In the genomic region with DNA sequence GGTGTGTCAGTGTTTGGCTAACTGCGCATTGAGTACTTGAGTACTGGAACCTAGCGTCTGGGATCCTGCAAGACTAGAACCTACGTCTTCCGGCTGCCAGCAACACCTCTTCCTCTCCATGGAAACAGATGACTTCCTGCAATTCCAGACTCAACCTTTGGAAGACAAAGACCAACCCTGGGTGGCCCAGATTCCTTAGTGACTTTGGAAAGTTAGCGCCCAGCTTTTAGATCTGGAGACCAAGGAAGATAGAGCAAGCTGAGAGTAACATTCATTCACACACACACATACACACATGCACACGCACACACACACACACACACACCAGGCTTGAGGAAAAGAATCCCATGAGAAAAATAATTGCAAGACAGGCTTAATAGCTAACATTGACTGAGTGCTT, we compare ENCODE assay signal across 17 cellular contexts.
DNase-seq lines count a peak whose midpoint lies in the region; ATAC-seq and TF ChIP-seq lines count a peak whose summit lies in the region.
"Had no signal": no experiment of that assay in that cellular context is flagged by ENCODE, and none has a peak within 500 bp of the region (broad histone marks: within the 10 kb centered on the region; RNA-seq: fewer than 3 reads in every experiment).

No MANE protein-coding gene starts in this region.

- H3K27me3 ChIP-seq in DND-41 (ENCODE audit: insufficient read depth, low read length, poor library complexity) (no peaks in the 10 kb centered on the region), OCI-LY1 (ENCODE audit: insufficient read depth, low read length) (no peaks in the 10 kb centered on the region), hepatocyte (no peaks in the 10 kb centered on the region), mesendoderm (ENCODE audit: insufficient read depth, low read length, poor library complexity) (no peaks in the 10 kb centered on the region)
- H3K27me3 ChIP-seq: BLaER1 had no signal

- H4K20me1 ChIP-seq in DND-41 (ENCODE audit: insufficient read depth, low read length) (no peaks in the 10 kb centered on the region), OCI-LY1 (ENCODE audit: insufficient read depth, low read length) (no peaks in the 10 kb centered on the region), hepatocyte (ENCODE audit: insufficient read depth, poor library complexity, severe bottlenecking) (no peaks in the 10 kb centered on the region)
- H4K20me1 ChIP-seq: BLaER1 had no signal

- H3K18ac ChIP-seq in mesendoderm (ENCODE audit: low read length) = no peak overlapping the region

- H4K8ac ChIP-seq in mesendoderm (ENCODE audit: low read depth, low read length) = no peak overlapping the region

- H3K4ac ChIP-seq in mesendoderm (ENCODE audit: low read depth, low read length) = no peak overlapping the region

- H3K4me1 ChIP-seq in DND-41 (ENCODE audit: insufficient read depth, low read length) (peaks cover 82% of the 10 kb centered on the region), OCI-LY1 (ENCODE audit: insufficient read depth, low read length, severe bottlenecking) (peaks cover 86% of the 10 kb centered on the region), hepatocyte (ENCODE audit: insufficient read depth) (peaks cover 9% of the 10 kb centered on the region), mesendoderm (ENCODE audit: control insufficient read depth, low read depth, low read length) (peaks cover 19% of the 10 kb centered on the region)

- WGBS in hepatocyte (ENCODE audit: low lambda C conversion rate, missing lambda C conversion rate) = 57% methylated on average over 6 of the region's 6 CpGs
- no CpG with 5 or more reads among the region's 6 CpGs for WGBS in mesendoderm (ENCODE audit: extremely low coverage, insufficient coverage, low lambda C conversion rate)

- no peak overlapping the region for H2BK120ac ChIP-seq in mesendoderm (ENCODE audit: low read depth, low read length)

- H3K36me3 ChIP-seq in DND-41 (ENCODE audit: insufficient read depth, low read length) (no peaks in the 10 kb centered on the region), OCI-LY1 (ENCODE audit: insufficient read depth, low read length) (no peaks in the 10 kb centered on the region; the same call in 1 of the 2 replicates), hepatocyte (replicated peaks; ENCODE audit: insufficient read depth, low read depth) (no peaks in the 10 kb centered on the region), mesendoderm (ENCODE audit: control insufficient read depth, insufficient read depth, low read length) (no peaks in the 10 kb centered on the region)
- H3K36me3 ChIP-seq: BLaER1 had no signal

- intact Hi-C loops in posterior cingulate gyrus (cut with DNase I) = no loop called here

- H3K9me3 ChIP-seq in DND-41 (ENCODE audit: insufficient read depth, low read length, severe bottlenecking) (no peaks in the 10 kb centered on the region), OCI-LY1 (ENCODE audit: low read length) (no peaks in the 10 kb centered on the region), hepatocyte (ENCODE audit: low read depth) (no peaks in the 10 kb centered on the region)
- H3K9me3 ChIP-seq: BLaER1 had no signal

- H3K4me2 ChIP-seq in DND-41 (ENCODE audit: insufficient read depth, low read length) = no peak overlapping the region
- H3K4me2 ChIP-seq in OCI-LY1 (ENCODE audit: low read length) = no peak overlapping the region
- H3K4me2 ChIP-seq in hepatocyte = peak overlapping the region; percentile 33
- no peak overlapping the region for H3K4me2 ChIP-seq in mesendoderm (ENCODE audit: low read length)
- H3K4me2 ChIP-seq: BLaER1, PC-9 had no signal

- H3K56ac ChIP-seq in mesendoderm (ENCODE audit: low read length) = peak overlapping the region; percentile 1

- H3K4me3 ChIP-seq in DND-41 (ENCODE audit: low read depth in 1 of 2, low read length in 2 of 2) = no peak overlapping the region
- no peak overlapping the region for H3K4me3 ChIP-seq in OCI-LY1 (ENCODE audit: low read depth, low read length, poor library complexity, severe bottlenecking)
- no peak overlapping the region for H3K4me3 ChIP-seq in hepatocyte
- H3K4me3 ChIP-seq in mesendoderm (ENCODE audit: low read length) = no peak overlapping the region
- H3K4me3 ChIP-seq: BLaER1, PC-9 had no signal

- H4K5ac ChIP-seq in mesendoderm (ENCODE audit: low read length) = no peak overlapping the region

- no peak overlapping the region for H2BK15ac ChIP-seq in mesendoderm (replicated peaks; ENCODE audit: low read depth)

- no peak overlapping the region for H2AFZ ChIP-seq in DND-41 (ENCODE audit: low read depth, low read length)
- H2AFZ ChIP-seq in OCI-LY1 (ENCODE audit: low read length) = no peak overlapping the region
- no peak overlapping the region for H2AFZ ChIP-seq in hepatocyte
- H2AFZ ChIP-seq: PC-9 had no signal

- H3K9me2 ChIP-seq in OCI-LY1 (ENCODE audit: low read depth, low read length) = no peaks in the 10 kb centered on the region
- no peaks in the 10 kb centered on the region for H3K9me2 ChIP-seq in hepatocyte (replicated peaks; ENCODE audit: insufficient read depth)

- TF ChIP-seq POLR2A in erythroblast (IDR thresholded peaks at IDR 0.05; ENCODE audit: low read length) = no peak

- no peaks in the 10 kb centered on the region for H3K79me1 ChIP-seq in mesendoderm (ENCODE audit: low read length)

- no peak for ATAC-seq in DND-41 (ENCODE audit: insufficient read depth, low read depth)

- H2BK5ac ChIP-seq in mesendoderm (ENCODE audit: low read length) = peak overlapping the region; percentile 44

- peak overlapping the region; percentile 71 for H3K27ac ChIP-seq in DND-41 (ENCODE audit: low read length)
- peak overlapping the region; percentile 87 for H3K27ac ChIP-seq in OCI-LY1 (ENCODE audit: low read depth, low read length, poor library complexity, severe bottlenecking)
- no peak overlapping the region for H3K27ac ChIP-seq in hepatocyte
- peak overlapping the region; percentile 33 for H3K27ac ChIP-seq in mesendoderm (ENCODE audit: low read depth, low read length)
- H3K27ac ChIP-seq: 22Rv1, BLaER1, PC-9 had no signal

- no peak overlapping the region for H2AK5ac ChIP-seq in mesendoderm (ENCODE audit: low read length)

- H3K9ac ChIP-seq in DND-41 (ENCODE audit: low read depth, low read length) (0 out of 2 replicates have a peak overlapping the region, but pooled peaks have one; percentile 33), OCI-LY1 (ENCODE audit: low read length) (no peak overlapping the region), mesendoderm (ENCODE audit: low read length) (no peak overlapping the region)
- H3K9ac ChIP-seq: BLaER1 had no signal

- TF ChIP-seq CTCF in DND-41 (IDR thresholded peaks at IDR 0.05; ENCODE audit: borderline replicate concordance, extremely low read depth, low read length, poor library complexity, severe bottlenecking) (no peak), OCI-LY1 (IDR thresholded peaks at IDR 0.05; ENCODE audit: low read length) (no peak), hepatocyte (IDR thresholded peaks at IDR 0.05; ENCODE audit: poor library complexity) (no peak)

- H3K79me2 ChIP-seq in DND-41 (ENCODE audit: insufficient read depth, low read length) (no peaks in the 10 kb centered on the region), OCI-LY1 (ENCODE audit: insufficient read depth, low read length) (no peaks in the 10 kb centered on the region), hepatocyte (no peaks in the 10 kb centered on the region), mesendoderm (ENCODE audit: control insufficient read depth, insufficient read depth, low read length) (no peaks in the 10 kb centered on the region)

- no peak overlapping the region for H3K23ac ChIP-seq in mesendoderm (ENCODE audit: low read length)

- H3F3A ChIP-seq in OCI-LY1 (ENCODE audit: insufficient read depth, low read length) = no peaks in the 10 kb centered on the region

- DNase-seq in DND-41 (no peak), hepatocyte (ENCODE audit: low spot score) (no peak), mesendoderm (peak; percentile 97), NCI-H2081 (lab: John Stamatoyannopoulos, UW) (no peak), posterior cingulate gyrus (no peak), 8988T (no peak), erythroblast (lab: John Stamatoyannopoulos, UW) (no peak)
- DNase-seq: IMR-90; NCI-H1048; NCI-H2107; NCI-H226; NCI-H526; NK-92 treated with Interleukin-12 subunit alpha and Interleukin-12 subunit beta, amount 100 ng/mL, for 24 hours; PC-9 had no signal
